In the genomic region with DNA sequence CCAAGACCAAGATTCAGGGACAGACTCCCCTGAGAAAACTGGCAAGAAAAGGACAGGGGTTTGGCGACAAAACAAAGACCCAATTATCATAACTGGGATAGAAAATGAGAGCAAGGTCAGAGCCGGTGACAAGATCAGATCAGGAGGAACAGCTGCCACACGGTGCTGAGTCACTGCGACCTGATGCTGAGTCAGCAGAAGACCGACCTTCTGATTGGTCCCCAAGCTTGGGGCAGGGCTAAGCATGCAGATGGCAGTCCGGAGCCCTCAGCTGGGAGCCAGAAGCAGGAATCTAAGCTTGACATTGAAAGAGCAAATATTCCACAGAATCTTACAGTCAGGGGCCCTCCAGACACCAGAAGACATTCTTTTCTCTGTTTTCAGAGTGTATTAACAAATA, we compare ENCODE assay signal across 1 cellular context.
TF ChIP-seq lines count a peak whose summit lies in the region.

No MANE protein-coding gene starts in this region.

TF ChIP-seq in K562, 482 proteins besides CTCF, POLR2A, EP300 and RAD21 (continued from another document):
- TF ChIP-seq, protein P1, sequence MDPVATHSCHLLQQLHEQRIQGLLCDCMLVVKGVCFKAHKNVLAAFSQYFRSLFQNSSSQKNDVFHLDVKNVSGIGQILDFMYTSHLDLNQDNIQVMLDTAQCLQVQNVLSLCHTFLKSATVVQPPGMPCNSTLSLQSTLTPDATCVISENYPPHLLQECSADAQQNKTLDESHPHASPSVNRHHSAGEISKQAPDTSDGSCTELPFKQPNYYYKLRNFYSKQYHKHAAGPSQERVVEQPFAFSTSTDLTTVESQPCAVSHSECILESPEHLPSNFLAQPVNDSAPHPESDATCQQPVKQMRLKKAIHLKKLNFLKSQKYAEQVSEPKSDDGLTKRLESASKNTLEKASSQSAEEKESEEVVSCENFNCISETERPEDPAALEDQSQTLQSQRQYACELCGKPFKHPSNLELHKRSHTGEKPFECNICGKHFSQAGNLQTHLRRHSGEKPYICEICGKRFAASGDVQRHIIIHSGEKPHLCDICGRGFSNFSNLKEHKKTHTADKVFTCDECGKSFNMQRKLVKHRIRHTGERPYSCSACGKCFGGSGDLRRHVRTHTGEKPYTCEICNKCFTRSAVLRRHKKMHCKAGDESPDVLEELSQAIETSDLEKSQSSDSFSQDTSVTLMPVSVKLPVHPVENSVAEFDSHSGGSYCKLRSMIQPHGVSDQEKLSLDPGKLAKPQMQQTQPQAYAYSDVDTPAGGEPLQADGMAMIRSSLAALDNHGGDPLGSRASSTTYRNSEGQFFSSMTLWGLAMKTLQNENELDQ (CRISPR knock-in tag; IDR thresholded peaks at IDR 0.05; ENCODE audit: borderline replicate concordance): no peak
- TF ChIP-seq DPF2 (IDR thresholded peaks at IDR 0.05) (peak; percentile 87), BACH1 (tag; IDR thresholded peaks at IDR 0.05) (peak; percentile 99), ZNF551 (CRISPR knock-in tag; IDR thresholded peaks at IDR 0.05) (no peak), HMG20A (CRISPR knock-in tag; conservative IDR thresholded peaks at IDR 0.05) (no peak), GATA2 (CRISPR knock-in tag; IDR thresholded peaks at IDR 0.05) (peak; percentile 79), MYNN (IDR thresholded peaks at IDR 0.05) (peak; percentile 72; the same call in 1 of the 2 replicates), MYNN (CRISPR knock-in tag; IDR thresholded peaks at IDR 0.05) (no peak), HDAC3 (IDR thresholded peaks at IDR 0.05; ENCODE audit: borderline replicate concordance, partially characterized antibody) (peak; percentile 22), HNRNPL (IDR thresholded peaks at IDR 0.05; ENCODE audit: low read depth, low read length) (no peak), ZNF830 (CRISPR knock-in tag; IDR thresholded peaks at IDR 0.05) (no peak)
- TF ChIP-seq, protein P2, sequence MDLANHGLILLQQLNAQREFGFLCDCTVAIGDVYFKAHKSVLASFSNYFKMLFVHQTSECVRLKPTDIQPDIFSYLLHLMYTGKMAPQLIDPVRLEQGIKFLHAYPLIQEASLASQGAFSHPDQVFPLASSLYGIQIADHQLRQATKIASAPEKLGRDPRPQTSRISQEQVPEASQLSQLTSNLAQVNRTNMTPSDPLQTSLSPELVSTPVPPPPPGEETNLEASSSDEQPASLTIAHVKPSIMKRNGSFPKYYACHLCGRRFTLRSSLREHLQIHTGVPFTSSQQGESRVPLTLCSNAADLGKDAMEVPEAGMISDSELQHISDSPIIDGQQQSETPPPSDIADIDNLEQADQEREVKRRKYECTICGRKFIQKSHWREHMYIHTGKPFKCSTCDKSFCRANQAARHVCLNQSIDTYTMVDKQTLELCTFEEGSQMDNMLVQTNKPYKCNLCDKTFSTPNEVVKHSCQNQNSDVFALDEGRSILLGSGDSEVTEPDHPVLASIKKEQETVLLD (IDR thresholded peaks at IDR 0.05): 0 out of 2 replicates have a peak, but pooled peaks have one; percentile 2
